12 cellular contexts compared by ENCODE assay signal in genomic region chr18:49521251-49521650, GRCh38.
DNase-seq lines count a peak whose midpoint lies in the region; ATAC-seq and TF ChIP-seq lines count a peak whose summit lies in the region.
"Had no signal": no experiment of that assay in that cellular context is flagged by ENCODE, and none has a peak within 500 bp of the region (broad histone marks: within the 10 kb centered on the region; RNA-seq: fewer than 3 reads in every experiment).

No MANE protein-coding gene starts in this region.

- H3K36me3 ChIP-seq in WERI-Rb-1 (no peaks in the 10 kb centered on the region), neuron (ENCODE audit: insufficient read depth, low read length) (no peaks in the 10 kb centered on the region)
- H3K36me3 ChIP-seq: gastroesophageal sphincter, tibial artery had no signal

- peak overlapping the region; percentile 21 for H3K27ac ChIP-seq in WERI-Rb-1
- H3K27ac ChIP-seq: gastroesophageal sphincter, tibial artery had no signal

- peaks cover 39% of the 10 kb centered on the region for H3K4me1 ChIP-seq in neuron (ENCODE audit: insufficient read depth, low read length)
- H3K4me1 ChIP-seq: gastroesophageal sphincter, tibial artery had no signal

- no peak overlapping the region for H3K4me3 ChIP-seq in WERI-Rb-1 (ENCODE audit: low read depth, low read length)
- H3K4me3 ChIP-seq in neuron (ENCODE audit: low read length), result no peak overlapping the region
- H3K4me3 ChIP-seq: gastroesophageal sphincter, tibial artery had no signal

- ATAC-seq in HG02885 (IDR thresholded peaks at IDR 0.05; ENCODE audit: poor library complexity, unreplicated experiment) (no peak), HG03439 (IDR thresholded peaks at IDR 0.05; ENCODE audit: unreplicated experiment) (no peak)
- ATAC-seq: effector memory CD8-positive, alpha-beta T cell; gastroesophageal sphincter had no signal

- peak overlapping the region; percentile 4 for H2AFZ ChIP-seq in neuron (ENCODE audit: low read depth, low read length)

- H3K9me3 ChIP-seq in WERI-Rb-1 (ENCODE audit: severe bottlenecking), result no peaks in the 10 kb centered on the region
- H3K9me3 ChIP-seq in neuron (ENCODE audit: low read length), result no peaks in the 10 kb centered on the region
- H3K9me3 ChIP-seq: gastroesophageal sphincter, tibial artery had no signal

- no peaks in the 10 kb centered on the region for H3K27me3 ChIP-seq in WERI-Rb-1 (ENCODE audit: insufficient read depth, low read depth, severe bottlenecking)
- H3K27me3 ChIP-seq in neuron (ENCODE audit: insufficient read depth, low read length), result no peaks in the 10 kb centered on the region
- H3K27me3 ChIP-seq: gastroesophageal sphincter, tibial artery had no signal

- TF ChIP-seq CTCF in WERI-Rb-1 (IDR thresholded peaks at IDR 0.05; ENCODE audit: low read depth, low read length), result no peak

- peak; percentile 27 for DNase-seq in activated effector memory CD4-positive, alpha-beta T cell treated with anti-CD3 and anti-CD28 coated beads, Interleukin-2, amount 50 U/mL, for 16 hours
- DNase-seq in activated effector memory CD4-positive, alpha-beta T cell treated with Interleukin-2 at 50 U/mL for 16 hours, result no peak
- DNase-seq in NCI-H1105 (lab: John Stamatoyannopoulos, UW) (peak; percentile 75), WERI-Rb-1 (peak; percentile 50), HuH-7.5 (ENCODE audit: low spot score) (no peak)
- DNase-seq: activated naive CD4-positive, alpha-beta T cell treated with anti-CD3 and anti-CD28 coated beads for 36 hours; effector memory CD8-positive, alpha-beta T cell; tibial artery had no signal

Comparison
In these comparisons a context has a peak if more than half of its experiments do, and no peak if none do; other contexts are left out.
1. DNase-seq: peak in activated effector memory CD4-positive, alpha-beta T cell treated with anti-CD3 and anti-CD28 coated beads, Interleukin-2, amount 50 U/mL, for 16 hours (single experiment), NCI-H1105 (single experiment) and WERI-Rb-1 (single experiment); none in activated effector memory CD4-positive, alpha-beta T cell treated with Interleukin-2 at 50 U/mL for 16 hours (single experiment) and HuH-7.5 (single experiment).